ENCODE assay signal across 7 cellular contexts in the genomic region with DNA sequence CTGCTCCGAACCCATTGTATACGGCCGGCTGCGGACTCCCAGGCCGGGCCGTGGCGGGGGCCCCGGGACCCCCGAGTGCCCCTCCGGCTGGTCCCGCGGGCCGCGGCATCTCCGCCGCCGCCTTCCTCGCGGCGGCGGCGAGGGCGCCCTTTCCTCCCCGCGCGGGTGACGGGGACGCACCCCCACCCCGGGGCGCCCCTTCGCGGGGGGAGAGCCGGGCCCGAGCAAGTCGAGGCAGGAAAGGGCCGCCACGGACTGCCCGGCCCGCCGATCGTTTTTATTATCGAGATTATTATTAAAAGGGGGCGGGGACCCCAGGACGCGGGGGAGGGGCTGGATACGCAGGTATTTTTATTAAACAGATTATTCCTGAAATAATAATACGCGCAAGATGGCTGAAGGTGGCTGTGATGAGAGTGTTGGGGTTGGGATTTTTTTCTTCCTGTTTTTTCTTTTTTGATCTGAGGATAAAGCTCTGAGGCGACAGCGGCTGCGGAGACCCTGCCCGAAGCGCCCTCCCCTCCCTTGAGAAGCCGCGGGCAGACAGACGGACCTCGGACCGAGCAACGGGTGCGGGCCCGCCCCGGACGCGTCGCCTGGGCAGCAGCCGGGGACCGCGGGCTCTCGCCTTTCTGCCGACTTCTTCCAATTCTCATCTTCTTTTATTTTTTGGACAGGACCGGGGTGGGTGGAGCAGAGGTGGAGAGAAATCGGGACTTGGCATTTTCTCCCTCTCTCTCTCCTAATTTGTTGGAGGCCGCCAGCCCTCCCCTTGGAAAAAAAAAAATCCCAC. TPM values are rescaled to one million over a fixed set of nuclear protein-coding genes. Genes with fewer than 3 reads are reported as not detected.
DNase-seq lines count a peak whose midpoint lies in the region; ATAC-seq, FAIRE-seq and TF ChIP-seq lines count a peak whose summit lies in the region.

No MANE protein-coding gene starts in this region.

- H3K27me3 ChIP-seq in HUES48 (ENCODE audit: control insufficient read depth, insufficient read depth, low read length) (no peaks in the 10 kb centered on the region), bronchial epithelial cell (ENCODE audit: control insufficient read depth, insufficient read depth, low read length) (no peaks in the 10 kb centered on the region), smooth muscle cell (ENCODE audit: low read depth) (no peaks in the 10 kb centered on the region)

- peaks cover 15% of the 10 kb centered on the region for H3K4me1 ChIP-seq in HUES48 (ENCODE audit: control insufficient read depth, insufficient read depth, low read length)
- peaks cover 20% of the 10 kb centered on the region for H3K4me1 ChIP-seq in smooth muscle cell (ENCODE audit: low read depth)

- H3K4me2 ChIP-seq in smooth muscle cell: peak overlapping the region; percentile 100

- H2AFZ ChIP-seq in smooth muscle cell (ENCODE audit: low read depth): peak overlapping the region; percentile 49

- no peaks in the 10 kb centered on the region for H3K9me3 Mint-ChIP-seq in immature natural killer cell

- peaks cover 29% of the 10 kb centered on the region for H3K79me2 ChIP-seq in smooth muscle cell (ENCODE audit: low read depth)

- H4K20me1 ChIP-seq in smooth muscle cell (ENCODE audit: low read depth): peaks cover 30% of the 10 kb centered on the region

- H3K4me3 Mint-ChIP-seq in immature natural killer cell: peak overlapping the region; percentile 91 to 98 (median 94)

- peaks cover 26 to 27% of the 10 kb centered on the region in 2 donors for H3K4me1 Mint-ChIP-seq in immature natural killer cell

- TF ChIP-seq POLR2A in GM15510 (IDR thresholded peaks at IDR 0.05; ENCODE audit: borderline replicate concordance, extremely low read depth, insufficient read length): peak; percentile 7

- peaks cover 15 to 34% (median 25%) of the 10 kb centered on the region in 3 donors for H3K27me3 Mint-ChIP-seq in immature natural killer cell (ENCODE audit: low read depth in 3 of 3)

- no peak for FAIRE-seq in bronchial epithelial cell (lab: Jason Lieb, UNC)

- ATAC-seq in GM18868 (IDR thresholded peaks at IDR 0.05; ENCODE audit: unreplicated experiment): no peak

- no peaks in the 10 kb centered on the region for H3K36me3 ChIP-seq in HUES48 (ENCODE audit: control insufficient read depth, insufficient read depth, low read length)
- no peaks in the 10 kb centered on the region for H3K36me3 ChIP-seq in bronchial epithelial cell (ENCODE audit: control insufficient read depth, insufficient read depth, low read length)
- H3K36me3 ChIP-seq in smooth muscle cell (ENCODE audit: low read depth): no peaks in the 10 kb centered on the region

- DNase-seq in T-helper 22 cell (ENCODE audit: low read depth) (peak; percentile 22), bronchial epithelial cell (ENCODE audit: low read depth) (peak; percentile 59), immature natural killer cell (peak; percentile 44 to 65 (median 45)), smooth muscle cell (lab: John Stamatoyannopoulos, UW; ENCODE audit: unreplicated experiment) (no peak)

- under 1% methylated on average over 36 of the region's 73 CpGs for WGBS in smooth muscle cell (ENCODE audit: low lambda C conversion rate)

- H3K27ac ChIP-seq in HUES48 (ENCODE audit: low read depth, low read length) (peak overlapping the region; percentile 98), smooth muscle cell (ENCODE audit: low read depth) (peak overlapping the region; percentile 95)

- peaks cover 28% of the 10 kb centered on the region for H3F3A ChIP-seq in smooth muscle cell (ENCODE audit: low read depth)

- H3K9ac ChIP-seq in HUES48 (ENCODE audit: low read depth, low read length) (peak overlapping the region; percentile 65), smooth muscle cell (ENCODE audit: low read depth) (peak overlapping the region; percentile 90)

- no peaks in the 10 kb centered on the region for H3K9me3 ChIP-seq in HUES48 (ENCODE audit: control insufficient read depth, insufficient read depth, low read length)
- H3K9me3 ChIP-seq in smooth muscle cell (replicated peaks; ENCODE audit: low read depth): no peaks in the 10 kb centered on the region

- peak overlapping the region; percentile 86 to 98 (median 96) for H3K27ac Mint-ChIP-seq in immature natural killer cell

- TF ChIP-seq CTCF in bronchial epithelial cell (IDR thresholded peaks at IDR 0.05; ENCODE audit: insufficient read depth, low read length, severe bottlenecking) (no peak), smooth muscle cell (IDR thresholded peaks at IDR 0.05; ENCODE audit: borderline replicate concordance, insufficient read depth, poor library complexity, severe bottlenecking) (no peak)

- peak overlapping the region; percentile 75 for H3K4me3 ChIP-seq in HUES48 (ENCODE audit: low read depth, low read length)
- H3K4me3 ChIP-seq in bronchial epithelial cell (ENCODE audit: low read depth, low read length): peak overlapping the region; percentile 91
- peak overlapping the region; percentile 96 for H3K4me3 ChIP-seq in smooth muscle cell

- no peaks in the 10 kb centered on the region for H3K36me3 Mint-ChIP-seq in immature natural killer cell

RNA-seq across cellular contexts. Expression of a gene that starts 1.5 kb away (rescaled TPM):
- total RNA-seq in bronchial epithelial cell (31.1 and 41.2 TPM in 2 replicates), smooth muscle cell (64.1 and 78.8 TPM in 2 replicates)
- polyA plus RNA-seq in immature natural killer cell (10 to 100 TPM; 30.5 to 78.8 (median 39.2) TPM), smooth muscle cell (77.8 and 78.0 TPM in 2 replicates)
